Comparison of ENCODE assay signal across 1 cellular context in the genomic region with DNA sequence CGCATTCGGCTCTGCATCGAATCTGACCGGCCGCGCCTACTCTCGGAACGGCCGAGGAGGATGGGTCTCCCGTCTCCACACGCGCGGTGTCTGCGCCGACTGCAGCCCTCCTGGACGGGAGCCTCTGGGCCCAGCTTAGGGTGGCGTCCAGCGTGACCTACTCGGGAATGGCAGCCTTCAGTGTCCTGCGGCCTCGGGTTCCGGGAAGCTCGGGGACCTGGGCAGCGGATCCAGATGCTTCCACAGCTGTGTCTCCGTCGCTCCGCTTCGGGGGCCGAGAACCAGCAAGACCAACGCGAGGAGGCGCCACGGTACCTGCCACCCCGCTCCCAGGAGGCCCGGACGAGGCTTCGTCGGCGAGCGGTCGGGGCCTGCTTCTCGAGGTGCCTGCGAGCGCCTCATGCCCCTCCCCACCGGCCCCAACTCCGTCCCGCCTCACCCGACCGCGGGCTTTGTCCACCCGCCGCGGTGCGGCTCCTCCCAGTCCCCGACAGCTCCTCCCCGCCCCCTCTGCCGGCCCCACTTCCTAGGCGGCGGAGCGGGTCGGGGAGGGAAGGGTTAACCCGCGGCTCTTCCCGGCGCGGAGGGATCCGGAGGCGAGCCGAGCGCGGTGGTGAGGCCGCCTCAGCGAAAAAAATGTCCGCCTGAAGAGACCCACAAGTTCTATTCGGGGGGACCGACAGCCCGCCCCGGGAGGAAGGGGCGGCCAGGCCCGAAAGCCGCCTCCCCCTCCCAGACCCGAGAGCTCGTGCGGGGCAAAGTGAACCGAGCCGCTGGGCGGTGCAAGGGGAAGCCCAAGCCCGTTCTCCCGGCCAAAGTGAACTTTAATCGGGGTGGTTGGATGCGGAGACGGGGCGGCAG.
TF ChIP-seq lines count a peak whose summit lies in the region.

A gene (plus strand): TSS at position 599 of the 861 bp plus-strand sequence. CDS start 1,270 bp downstream, outside the sequence.

TF ChIP-seq in K562, 482 proteins besides CTCF, POLR2A, EP300 and RAD21 (continued from another document and continues in another):
- TF ChIP-seq, protein P1, sequence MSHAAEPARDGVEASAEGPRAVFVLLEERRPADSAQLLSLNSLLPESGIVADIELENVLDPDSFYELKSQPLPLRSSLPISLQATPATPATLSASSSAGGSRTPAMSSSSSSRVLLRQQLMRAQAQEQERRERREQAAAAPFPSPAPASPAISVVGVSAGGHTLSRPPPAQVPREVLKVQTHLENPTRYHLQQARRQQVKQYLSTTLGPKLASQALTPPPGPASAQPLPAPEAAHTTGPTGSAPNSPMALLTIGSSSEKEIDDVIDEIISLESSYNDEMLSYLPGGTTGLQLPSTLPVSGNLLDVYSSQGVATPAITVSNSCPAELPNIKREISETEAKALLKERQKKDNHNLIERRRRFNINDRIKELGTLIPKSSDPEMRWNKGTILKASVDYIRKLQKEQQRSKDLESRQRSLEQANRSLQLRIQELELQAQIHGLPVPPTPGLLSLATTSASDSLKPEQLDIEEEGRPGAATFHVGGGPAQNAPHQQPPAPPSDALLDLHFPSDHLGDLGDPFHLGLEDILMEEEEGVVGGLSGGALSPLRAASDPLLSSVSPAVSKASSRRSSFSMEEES (CRISPR knock-in tag; IDR thresholded peaks at IDR 0.05) = no peak
- TF ChIP-seq ZNF436 (CRISPR knock-in tag; IDR thresholded peaks at IDR 0.05) (no peak), MTF1 (CRISPR knock-in tag; IDR thresholded peaks at IDR 0.05; ENCODE audit: borderline replicate concordance) (no peak), SPI1 (IDR thresholded peaks at IDR 0.05; ENCODE audit: borderline replicate concordance, low read depth, low read length) (peak; percentile 44; the same call in 1 of the 2 replicates), KDM2B (CRISPR knock-in tag; IDR thresholded peaks at IDR 0.05) (peak; percentile 86; the same call in 1 of the 2 replicates), IFI16 (CRISPR knock-in tag; IDR thresholded peaks at IDR 0.05) (no peak), RBM34 (IDR thresholded peaks at IDR 0.05; ENCODE audit: borderline replicate concordance, insufficient read depth, low read length) (no peak), ZNF699 (CRISPR knock-in tag; IDR thresholded peaks at IDR 0.05; ENCODE audit: insufficient replicate concordance) (no peak), RBFOX2 (IDR thresholded peaks at IDR 0.05; ENCODE audit: low read depth, low read length) (peak; percentile 87), HMG20B (CRISPR knock-in tag; IDR thresholded peaks at IDR 0.05) (no peak), SRSF7 (optimal IDR thresholded peaks at IDR 0.05; ENCODE audit: low read depth, low read length) (no peak), RBM17 (IDR thresholded peaks at IDR 0.05; ENCODE audit: borderline replicate concordance, low read depth, low read length) (no peak)
- TF ChIP-seq, protein P2, sequence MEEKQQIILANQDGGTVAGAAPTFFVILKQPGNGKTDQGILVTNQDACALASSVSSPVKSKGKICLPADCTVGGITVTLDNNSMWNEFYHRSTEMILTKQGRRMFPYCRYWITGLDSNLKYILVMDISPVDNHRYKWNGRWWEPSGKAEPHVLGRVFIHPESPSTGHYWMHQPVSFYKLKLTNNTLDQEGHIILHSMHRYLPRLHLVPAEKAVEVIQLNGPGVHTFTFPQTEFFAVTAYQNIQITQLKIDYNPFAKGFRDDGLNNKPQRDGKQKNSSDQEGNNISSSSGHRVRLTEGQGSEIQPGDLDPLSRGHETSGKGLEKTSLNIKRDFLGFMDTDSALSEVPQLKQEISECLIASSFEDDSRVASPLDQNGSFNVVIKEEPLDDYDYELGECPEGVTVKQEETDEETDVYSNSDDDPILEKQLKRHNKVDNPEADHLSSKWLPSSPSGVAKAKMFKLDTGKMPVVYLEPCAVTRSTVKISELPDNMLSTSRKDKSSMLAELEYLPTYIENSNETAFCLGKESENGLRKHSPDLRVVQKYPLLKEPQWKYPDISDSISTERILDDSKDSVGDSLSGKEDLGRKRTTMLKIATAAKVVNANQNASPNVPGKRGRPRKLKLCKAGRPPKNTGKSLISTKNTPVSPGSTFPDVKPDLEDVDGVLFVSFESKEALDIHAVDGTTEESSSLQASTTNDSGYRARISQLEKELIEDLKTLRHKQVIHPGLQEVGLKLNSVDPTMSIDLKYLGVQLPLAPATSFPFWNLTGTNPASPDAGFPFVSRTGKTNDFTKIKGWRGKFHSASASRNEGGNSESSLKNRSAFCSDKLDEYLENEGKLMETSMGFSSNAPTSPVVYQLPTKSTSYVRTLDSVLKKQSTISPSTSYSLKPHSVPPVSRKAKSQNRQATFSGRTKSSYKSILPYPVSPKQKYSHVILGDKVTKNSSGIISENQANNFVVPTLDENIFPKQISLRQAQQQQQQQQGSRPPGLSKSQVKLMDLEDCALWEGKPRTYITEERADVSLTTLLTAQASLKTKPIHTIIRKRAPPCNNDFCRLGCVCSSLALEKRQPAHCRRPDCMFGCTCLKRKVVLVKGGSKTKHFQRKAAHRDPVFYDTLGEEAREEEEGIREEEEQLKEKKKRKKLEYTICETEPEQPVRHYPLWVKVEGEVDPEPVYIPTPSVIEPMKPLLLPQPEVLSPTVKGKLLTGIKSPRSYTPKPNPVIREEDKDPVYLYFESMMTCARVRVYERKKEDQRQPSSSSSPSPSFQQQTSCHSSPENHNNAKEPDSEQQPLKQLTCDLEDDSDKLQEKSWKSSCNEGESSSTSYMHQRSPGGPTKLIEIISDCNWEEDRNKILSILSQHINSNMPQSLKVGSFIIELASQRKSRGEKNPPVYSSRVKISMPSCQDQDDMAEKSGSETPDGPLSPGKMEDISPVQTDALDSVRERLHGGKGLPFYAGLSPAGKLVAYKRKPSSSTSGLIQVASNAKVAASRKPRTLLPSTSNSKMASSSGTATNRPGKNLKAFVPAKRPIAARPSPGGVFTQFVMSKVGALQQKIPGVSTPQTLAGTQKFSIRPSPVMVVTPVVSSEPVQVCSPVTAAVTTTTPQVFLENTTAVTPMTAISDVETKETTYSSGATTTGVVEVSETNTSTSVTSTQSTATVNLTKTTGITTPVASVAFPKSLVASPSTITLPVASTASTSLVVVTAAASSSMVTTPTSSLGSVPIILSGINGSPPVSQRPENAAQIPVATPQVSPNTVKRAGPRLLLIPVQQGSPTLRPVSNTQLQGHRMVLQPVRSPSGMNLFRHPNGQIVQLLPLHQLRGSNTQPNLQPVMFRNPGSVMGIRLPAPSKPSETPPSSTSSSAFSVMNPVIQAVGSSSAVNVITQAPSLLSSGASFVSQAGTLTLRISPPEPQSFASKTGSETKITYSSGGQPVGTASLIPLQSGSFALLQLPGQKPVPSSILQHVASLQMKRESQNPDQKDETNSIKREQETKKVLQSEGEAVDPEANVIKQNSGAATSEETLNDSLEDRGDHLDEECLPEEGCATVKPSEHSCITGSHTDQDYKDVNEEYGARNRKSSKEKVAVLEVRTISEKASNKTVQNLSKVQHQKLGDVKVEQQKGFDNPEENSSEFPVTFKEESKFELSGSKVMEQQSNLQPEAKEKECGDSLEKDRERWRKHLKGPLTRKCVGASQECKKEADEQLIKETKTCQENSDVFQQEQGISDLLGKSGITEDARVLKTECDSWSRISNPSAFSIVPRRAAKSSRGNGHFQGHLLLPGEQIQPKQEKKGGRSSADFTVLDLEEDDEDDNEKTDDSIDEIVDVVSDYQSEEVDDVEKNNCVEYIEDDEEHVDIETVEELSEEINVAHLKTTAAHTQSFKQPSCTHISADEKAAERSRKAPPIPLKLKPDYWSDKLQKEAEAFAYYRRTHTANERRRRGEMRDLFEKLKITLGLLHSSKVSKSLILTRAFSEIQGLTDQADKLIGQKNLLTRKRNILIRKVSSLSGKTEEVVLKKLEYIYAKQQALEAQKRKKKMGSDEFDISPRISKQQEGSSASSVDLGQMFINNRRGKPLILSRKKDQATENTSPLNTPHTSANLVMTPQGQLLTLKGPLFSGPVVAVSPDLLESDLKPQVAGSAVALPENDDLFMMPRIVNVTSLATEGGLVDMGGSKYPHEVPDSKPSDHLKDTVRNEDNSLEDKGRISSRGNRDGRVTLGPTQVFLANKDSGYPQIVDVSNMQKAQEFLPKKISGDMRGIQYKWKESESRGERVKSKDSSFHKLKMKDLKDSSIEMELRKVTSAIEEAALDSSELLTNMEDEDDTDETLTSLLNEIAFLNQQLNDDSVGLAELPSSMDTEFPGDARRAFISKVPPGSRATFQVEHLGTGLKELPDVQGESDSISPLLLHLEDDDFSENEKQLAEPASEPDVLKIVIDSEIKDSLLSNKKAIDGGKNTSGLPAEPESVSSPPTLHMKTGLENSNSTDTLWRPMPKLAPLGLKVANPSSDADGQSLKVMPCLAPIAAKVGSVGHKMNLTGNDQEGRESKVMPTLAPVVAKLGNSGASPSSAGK (IDR thresholded peaks at IDR 0.05) = peak; percentile 96
- TF ChIP-seq, protein P3, sequence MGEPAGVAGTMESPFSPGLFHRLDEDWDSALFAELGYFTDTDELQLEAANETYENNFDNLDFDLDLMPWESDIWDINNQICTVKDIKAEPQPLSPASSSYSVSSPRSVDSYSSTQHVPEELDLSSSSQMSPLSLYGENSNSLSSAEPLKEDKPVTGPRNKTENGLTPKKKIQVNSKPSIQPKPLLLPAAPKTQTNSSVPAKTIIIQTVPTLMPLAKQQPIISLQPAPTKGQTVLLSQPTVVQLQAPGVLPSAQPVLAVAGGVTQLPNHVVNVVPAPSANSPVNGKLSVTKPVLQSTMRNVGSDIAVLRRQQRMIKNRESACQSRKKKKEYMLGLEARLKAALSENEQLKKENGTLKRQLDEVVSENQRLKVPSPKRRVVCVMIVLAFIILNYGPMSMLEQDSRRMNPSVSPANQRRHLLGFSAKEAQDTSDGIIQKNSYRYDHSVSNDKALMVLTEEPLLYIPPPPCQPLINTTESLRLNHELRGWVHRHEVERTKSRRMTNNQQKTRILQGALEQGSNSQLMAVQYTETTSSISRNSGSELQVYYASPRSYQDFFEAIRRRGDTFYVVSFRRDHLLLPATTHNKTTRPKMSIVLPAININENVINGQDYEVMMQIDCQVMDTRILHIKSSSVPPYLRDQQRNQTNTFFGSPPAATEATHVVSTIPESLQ (CRISPR knock-in tag; IDR thresholded peaks at IDR 0.05) = peak; percentile 30; the same call in 1 of the 2 replicates
- TF ChIP-seq, protein P4, sequence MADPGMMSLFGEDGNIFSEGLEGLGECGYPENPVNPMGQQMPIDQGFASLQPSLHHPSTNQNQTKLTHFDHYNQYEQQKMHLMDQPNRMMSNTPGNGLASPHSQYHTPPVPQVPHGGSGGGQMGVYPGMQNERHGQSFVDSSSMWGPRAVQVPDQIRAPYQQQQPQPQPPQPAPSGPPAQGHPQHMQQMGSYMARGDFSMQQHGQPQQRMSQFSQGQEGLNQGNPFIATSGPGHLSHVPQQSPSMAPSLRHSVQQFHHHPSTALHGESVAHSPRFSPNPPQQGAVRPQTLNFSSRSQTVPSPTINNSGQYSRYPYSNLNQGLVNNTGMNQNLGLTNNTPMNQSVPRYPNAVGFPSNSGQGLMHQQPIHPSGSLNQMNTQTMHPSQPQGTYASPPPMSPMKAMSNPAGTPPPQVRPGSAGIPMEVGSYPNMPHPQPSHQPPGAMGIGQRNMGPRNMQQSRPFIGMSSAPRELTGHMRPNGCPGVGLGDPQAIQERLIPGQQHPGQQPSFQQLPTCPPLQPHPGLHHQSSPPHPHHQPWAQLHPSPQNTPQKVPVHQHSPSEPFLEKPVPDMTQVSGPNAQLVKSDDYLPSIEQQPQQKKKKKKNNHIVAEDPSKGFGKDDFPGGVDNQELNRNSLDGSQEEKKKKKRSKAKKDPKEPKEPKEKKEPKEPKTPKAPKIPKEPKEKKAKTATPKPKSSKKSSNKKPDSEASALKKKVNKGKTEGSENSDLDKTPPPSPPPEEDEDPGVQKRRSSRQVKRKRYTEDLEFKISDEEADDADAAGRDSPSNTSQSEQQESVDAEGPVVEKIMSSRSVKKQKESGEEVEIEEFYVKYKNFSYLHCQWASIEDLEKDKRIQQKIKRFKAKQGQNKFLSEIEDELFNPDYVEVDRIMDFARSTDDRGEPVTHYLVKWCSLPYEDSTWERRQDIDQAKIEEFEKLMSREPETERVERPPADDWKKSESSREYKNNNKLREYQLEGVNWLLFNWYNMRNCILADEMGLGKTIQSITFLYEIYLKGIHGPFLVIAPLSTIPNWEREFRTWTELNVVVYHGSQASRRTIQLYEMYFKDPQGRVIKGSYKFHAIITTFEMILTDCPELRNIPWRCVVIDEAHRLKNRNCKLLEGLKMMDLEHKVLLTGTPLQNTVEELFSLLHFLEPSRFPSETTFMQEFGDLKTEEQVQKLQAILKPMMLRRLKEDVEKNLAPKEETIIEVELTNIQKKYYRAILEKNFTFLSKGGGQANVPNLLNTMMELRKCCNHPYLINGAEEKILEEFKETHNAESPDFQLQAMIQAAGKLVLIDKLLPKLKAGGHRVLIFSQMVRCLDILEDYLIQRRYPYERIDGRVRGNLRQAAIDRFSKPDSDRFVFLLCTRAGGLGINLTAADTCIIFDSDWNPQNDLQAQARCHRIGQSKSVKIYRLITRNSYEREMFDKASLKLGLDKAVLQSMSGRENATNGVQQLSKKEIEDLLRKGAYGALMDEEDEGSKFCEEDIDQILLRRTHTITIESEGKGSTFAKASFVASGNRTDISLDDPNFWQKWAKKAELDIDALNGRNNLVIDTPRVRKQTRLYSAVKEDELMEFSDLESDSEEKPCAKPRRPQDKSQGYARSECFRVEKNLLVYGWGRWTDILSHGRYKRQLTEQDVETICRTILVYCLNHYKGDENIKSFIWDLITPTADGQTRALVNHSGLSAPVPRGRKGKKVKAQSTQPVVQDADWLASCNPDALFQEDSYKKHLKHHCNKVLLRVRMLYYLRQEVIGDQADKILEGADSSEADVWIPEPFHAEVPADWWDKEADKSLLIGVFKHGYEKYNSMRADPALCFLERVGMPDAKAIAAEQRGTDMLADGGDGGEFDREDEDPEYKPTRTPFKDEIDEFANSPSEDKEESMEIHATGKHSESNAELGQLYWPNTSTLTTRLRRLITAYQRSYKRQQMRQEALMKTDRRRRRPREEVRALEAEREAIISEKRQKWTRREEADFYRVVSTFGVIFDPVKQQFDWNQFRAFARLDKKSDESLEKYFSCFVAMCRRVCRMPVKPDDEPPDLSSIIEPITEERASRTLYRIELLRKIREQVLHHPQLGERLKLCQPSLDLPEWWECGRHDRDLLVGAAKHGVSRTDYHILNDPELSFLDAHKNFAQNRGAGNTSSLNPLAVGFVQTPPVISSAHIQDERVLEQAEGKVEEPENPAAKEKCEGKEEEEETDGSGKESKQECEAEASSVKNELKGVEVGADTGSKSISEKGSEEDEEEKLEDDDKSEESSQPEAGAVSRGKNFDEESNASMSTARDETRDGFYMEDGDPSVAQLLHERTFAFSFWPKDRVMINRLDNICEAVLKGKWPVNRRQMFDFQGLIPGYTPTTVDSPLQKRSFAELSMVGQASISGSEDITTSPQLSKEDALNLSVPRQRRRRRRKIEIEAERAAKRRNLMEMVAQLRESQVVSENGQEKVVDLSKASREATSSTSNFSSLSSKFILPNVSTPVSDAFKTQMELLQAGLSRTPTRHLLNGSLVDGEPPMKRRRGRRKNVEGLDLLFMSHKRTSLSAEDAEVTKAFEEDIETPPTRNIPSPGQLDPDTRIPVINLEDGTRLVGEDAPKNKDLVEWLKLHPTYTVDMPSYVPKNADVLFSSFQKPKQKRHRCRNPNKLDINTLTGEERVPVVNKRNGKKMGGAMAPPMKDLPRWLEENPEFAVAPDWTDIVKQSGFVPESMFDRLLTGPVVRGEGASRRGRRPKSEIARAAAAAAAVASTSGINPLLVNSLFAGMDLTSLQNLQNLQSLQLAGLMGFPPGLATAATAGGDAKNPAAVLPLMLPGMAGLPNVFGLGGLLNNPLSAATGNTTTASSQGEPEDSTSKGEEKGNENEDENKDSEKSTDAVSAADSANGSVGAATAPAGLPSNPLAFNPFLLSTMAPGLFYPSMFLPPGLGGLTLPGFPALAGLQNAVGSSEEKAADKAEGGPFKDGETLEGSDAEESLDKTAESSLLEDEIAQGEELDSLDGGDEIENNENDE (IDR thresholded peaks at IDR 0.05; ENCODE audit: low read depth, low read length) = no peak
- TF ChIP-seq, protein P5, sequence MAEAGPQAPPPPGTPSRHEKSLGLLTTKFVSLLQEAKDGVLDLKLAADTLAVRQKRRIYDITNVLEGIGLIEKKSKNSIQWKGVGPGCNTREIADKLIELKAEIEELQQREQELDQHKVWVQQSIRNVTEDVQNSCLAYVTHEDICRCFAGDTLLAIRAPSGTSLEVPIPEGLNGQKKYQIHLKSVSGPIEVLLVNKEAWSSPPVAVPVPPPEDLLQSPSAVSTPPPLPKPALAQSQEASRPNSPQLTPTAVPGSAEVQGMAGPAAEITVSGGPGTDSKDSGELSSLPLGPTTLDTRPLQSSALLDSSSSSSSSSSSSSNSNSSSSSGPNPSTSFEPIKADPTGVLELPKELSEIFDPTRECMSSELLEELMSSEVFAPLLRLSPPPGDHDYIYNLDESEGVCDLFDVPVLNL (CRISPR knock-in tag; IDR thresholded peaks at IDR 0.05; ENCODE audit: low read depth) = no peak
